12 cellular contexts compared by ENCODE assay signal in the genomic region with DNA sequence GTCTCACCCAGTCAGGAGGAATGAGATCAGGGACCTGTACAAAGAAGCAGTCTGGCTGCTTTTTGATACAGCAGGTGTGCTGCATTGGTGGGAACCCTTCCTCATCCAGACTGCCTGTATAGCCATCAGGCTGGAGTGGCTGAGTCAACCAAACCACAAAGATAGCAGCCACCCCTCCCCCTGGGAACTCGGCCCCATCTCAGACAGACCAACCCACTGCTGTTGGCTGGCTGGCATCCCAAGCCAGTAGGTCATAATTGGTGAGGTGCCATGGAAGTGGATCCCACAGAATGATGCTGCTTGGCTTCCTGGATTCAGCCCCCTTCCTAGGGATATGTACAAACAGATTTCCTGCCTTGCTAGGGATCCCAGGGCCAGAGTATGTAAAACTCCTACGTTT.
DNase-seq lines count a peak whose midpoint lies in the region; ATAC-seq and TF ChIP-seq lines count a peak whose summit lies in the region.
"Had no signal": no experiment of that assay in that cellular context is flagged by ENCODE, and none has a peak within 500 bp of the region (broad histone marks: within the 10 kb centered on the region; RNA-seq: fewer than 3 reads in every experiment).

No MANE protein-coding gene starts in this region.

- peaks cover 15% of the 10 kb centered on the region for H3K4me1 Mint-ChIP-seq in T-helper 17 cell

- H3K27ac Mint-ChIP-seq in T-helper 17 cell = no peak overlapping the region

- H3K9me3 ChIP-seq in PC-3 (ENCODE audit: low read length) (no peaks in the 10 kb centered on the region), T-helper 17 cell (ENCODE audit: control insufficient read depth, low read length, poor library complexity, severe bottlenecking) (no peaks in the 10 kb centered on the region)
- H3K9me3 ChIP-seq: upper lobe of left lung had no signal

- H3K27ac ChIP-seq in PC-3 (ENCODE audit: low read length) = no peak overlapping the region
- H3K27ac ChIP-seq: heart right ventricle, upper lobe of left lung had no signal

- no peak for TF ChIP-seq POLR2A in erythroblast (IDR thresholded peaks at IDR 0.05; ENCODE audit: low read length)

- BruUV-seq in PC-3 (replicated peaks; lab: Mats Ljungman, UMichigan) = no TSS peak

- peaks cover 11% of the 10 kb centered on the region for H3K4me1 ChIP-seq in PC-3 (ENCODE audit: insufficient read depth, low read length)
- H3K4me1 ChIP-seq: upper lobe of left lung had no signal

- H3K36me3 Mint-ChIP-seq in T-helper 17 cell (ENCODE audit: low read depth) = peaks cover 25% of the 10 kb centered on the region

- POLR2A ChIA-PET in PC-3 (lab: Charles Lee; ENCODE audit: unreplicated experiment) = no interaction called here

- no peaks in the 10 kb centered on the region for H4K20me1 ChIP-seq in PC-3 (ENCODE audit: low read length)

- H3K27me3 Mint-ChIP-seq in T-helper 17 cell = no peaks in the 10 kb centered on the region

- intact Hi-C loops in PC-3 (cut with micrococcal nuclease) (no loop called here), posterior vena cava (cut with DNase I) (no loop called here)

- no peak overlapping the region for H3K4me2 ChIP-seq in PC-3 (ENCODE audit: low read length)

- no peaks in the 10 kb centered on the region for H3K27me3 ChIP-seq in PC-3 (ENCODE audit: low read length)
- H3K27me3 ChIP-seq: heart right ventricle, upper lobe of left lung had no signal

- CTCF ChIA-PET in PC-3 (lab: Charles Lee) = no interaction called here

- no peak overlapping the region for H3K4me3 ChIP-seq in PC-3 (ENCODE audit: low read length)
- H3K4me3 ChIP-seq: heart right ventricle, upper lobe of left lung had no signal

- DNase-seq in GM03348 (ENCODE audit: low spot score) = peak; percentile 52
- DNase-seq in PC-3 = peak; percentile 65
- DNase-seq in erythroblast (lab: John Stamatoyannopoulos, UW) = peak; percentile 3 to 4
- DNase-seq in posterior vena cava (ENCODE audit: low spot score) = peak; percentile 71
- no peak for DNase-seq in T-helper 17 cell
- DNase-seq in NCI-H2107 (lab: John Stamatoyannopoulos, UW) = no peak
- DNase-seq: activated gamma-delta T cell treated with Interleukin-2 at 50 U/mL for 16 hours, cortex of kidney, RPMI8226, upper lobe of left lung had no signal

- no peaks in the 10 kb centered on the region for H3K9me2 ChIP-seq in PC-3 (replicated peaks; ENCODE audit: low read length)

- H3K36me3 ChIP-seq in PC-3 (ENCODE audit: low read depth, low read length) = peaks cover 3% of the 10 kb centered on the region

- no peak overlapping the region for H3K9ac ChIP-seq in PC-3 (ENCODE audit: low read length)

- ATAC-seq in PC-3 (peak; percentile 48; the same call in 1 of the 2 replicates), HG02610 (IDR thresholded peaks at IDR 0.05; ENCODE audit: unreplicated experiment) (no peak), T-helper 17 cell (no peak)

- no peak for TF ChIP-seq CTCF in PC-3 (conservative IDR thresholded peaks at IDR 0.05; ENCODE audit: low read depth, low read length)

- H3K4me3 Mint-ChIP-seq in T-helper 17 cell = no peak overlapping the region

- H2AFZ ChIP-seq in PC-3 (ENCODE audit: low read length) = no peak overlapping the region

- H3K79me2 ChIP-seq in PC-3 (ENCODE audit: low read length) = no peaks in the 10 kb centered on the region

- no peaks in the 10 kb centered on the region for H3F3A ChIP-seq in PC-3 (ENCODE audit: low read length, unreplicated experiment)

Comparison
In these comparisons a context has a peak if more than half of its experiments do, and no peak if none do; other contexts are left out.
1. DNase-seq: peak in GM03348 (single experiment), PC-3 (single experiment), erythroblast (2 of 2) and posterior vena cava (single experiment); none in T-helper 17 cell (0 of 3) and NCI-H2107 (single experiment).